1 cellular context compared by ENCODE assay signal in genomic region chr17:68763551-68763950, GRCh38.
TF ChIP-seq lines count a peak whose summit lies in the region.

No MANE protein-coding gene starts in this region.

TF ChIP-seq in H1, 55 proteins besides CTCF, POLR2A, EP300 and RAD21:
- TF ChIP-seq GABPA (IDR thresholded peaks at IDR 0.05; ENCODE audit: borderline replicate concordance, insufficient read depth, low read length) (no peak), KDM4A (IDR thresholded peaks at IDR 0.05; ENCODE audit: low read depth, low read length, severe bottlenecking) (no peak), SRF (IDR thresholded peaks at IDR 0.05; ENCODE audit: low read depth, low read length) (no peak), HDAC6 (IDR thresholded peaks at IDR 0.05; ENCODE audit: low read depth, low read length) (no peak), CTBP2 (IDR thresholded peaks at IDR 0.05; ENCODE audit: borderline replicate concordance, insufficient read depth, insufficient read length, low read length) (no peak), ZNF274 (IDR thresholded peaks at IDR 0.05; ENCODE audit: borderline replicate concordance, extremely low read depth, low read length) (no peak), RFX5 (IDR thresholded peaks at IDR 0.05; ENCODE audit: borderline replicate concordance, low read depth, low read length) (no peak), TBP (IDR thresholded peaks at IDR 0.05; ENCODE audit: low read depth, low read length) (no peak)
